2 cellular contexts compared by ENCODE assay signal in the genomic region with DNA sequence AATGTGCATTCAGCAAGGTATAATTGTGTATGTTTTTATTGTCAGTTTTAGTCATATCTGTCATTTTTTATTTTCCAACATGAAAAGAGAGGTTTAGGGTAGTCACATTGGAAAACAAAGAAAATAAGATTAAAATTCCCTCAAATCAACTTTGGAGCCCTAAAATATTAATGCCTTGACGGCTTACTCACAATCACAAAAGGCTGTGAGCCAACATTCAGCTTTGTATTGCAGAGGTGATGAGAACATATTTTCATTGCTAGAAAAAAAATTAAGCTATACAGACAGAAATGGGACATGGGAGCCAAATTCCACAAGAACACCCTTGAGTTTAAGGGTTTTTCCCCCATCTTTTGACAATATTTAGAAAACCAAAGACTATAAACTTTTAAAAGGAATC.
TF ChIP-seq lines count a peak whose summit lies in the region.

No MANE protein-coding gene starts in this region.

TF ChIP-seq in SK-N-SH, 30 proteins besides CTCF, POLR2A, EP300 and RAD21 (continued from another document):
- TF ChIP-seq, protein P1, sequence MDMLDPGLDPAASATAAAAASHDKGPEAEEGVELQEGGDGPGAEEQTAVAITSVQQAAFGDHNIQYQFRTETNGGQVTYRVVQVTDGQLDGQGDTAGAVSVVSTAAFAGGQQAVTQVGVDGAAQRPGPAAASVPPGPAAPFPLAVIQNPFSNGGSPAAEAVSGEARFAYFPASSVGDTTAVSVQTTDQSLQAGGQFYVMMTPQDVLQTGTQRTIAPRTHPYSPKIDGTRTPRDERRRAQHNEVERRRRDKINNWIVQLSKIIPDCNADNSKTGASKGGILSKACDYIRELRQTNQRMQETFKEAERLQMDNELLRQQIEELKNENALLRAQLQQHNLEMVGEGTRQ (IDR thresholded peaks at IDR 0.05; ENCODE audit: borderline replicate concordance, low read depth, low read length) = no peak
- TF ChIP-seq FOSL2 (IDR thresholded peaks at IDR 0.05; ENCODE audit: borderline replicate concordance, low read depth) (no peak), MXI1 (IDR thresholded peaks at IDR 0.05; ENCODE audit: low read depth, low read length) (no peak)

TF ChIP-seq in SK-N-SH treated with all-trans-retinoic acid at 6 μM for 48 hours, 23 proteins besides CTCF, POLR2A, EP300 and RAD21 (continued from another document):
- TF ChIP-seq, protein P2, sequence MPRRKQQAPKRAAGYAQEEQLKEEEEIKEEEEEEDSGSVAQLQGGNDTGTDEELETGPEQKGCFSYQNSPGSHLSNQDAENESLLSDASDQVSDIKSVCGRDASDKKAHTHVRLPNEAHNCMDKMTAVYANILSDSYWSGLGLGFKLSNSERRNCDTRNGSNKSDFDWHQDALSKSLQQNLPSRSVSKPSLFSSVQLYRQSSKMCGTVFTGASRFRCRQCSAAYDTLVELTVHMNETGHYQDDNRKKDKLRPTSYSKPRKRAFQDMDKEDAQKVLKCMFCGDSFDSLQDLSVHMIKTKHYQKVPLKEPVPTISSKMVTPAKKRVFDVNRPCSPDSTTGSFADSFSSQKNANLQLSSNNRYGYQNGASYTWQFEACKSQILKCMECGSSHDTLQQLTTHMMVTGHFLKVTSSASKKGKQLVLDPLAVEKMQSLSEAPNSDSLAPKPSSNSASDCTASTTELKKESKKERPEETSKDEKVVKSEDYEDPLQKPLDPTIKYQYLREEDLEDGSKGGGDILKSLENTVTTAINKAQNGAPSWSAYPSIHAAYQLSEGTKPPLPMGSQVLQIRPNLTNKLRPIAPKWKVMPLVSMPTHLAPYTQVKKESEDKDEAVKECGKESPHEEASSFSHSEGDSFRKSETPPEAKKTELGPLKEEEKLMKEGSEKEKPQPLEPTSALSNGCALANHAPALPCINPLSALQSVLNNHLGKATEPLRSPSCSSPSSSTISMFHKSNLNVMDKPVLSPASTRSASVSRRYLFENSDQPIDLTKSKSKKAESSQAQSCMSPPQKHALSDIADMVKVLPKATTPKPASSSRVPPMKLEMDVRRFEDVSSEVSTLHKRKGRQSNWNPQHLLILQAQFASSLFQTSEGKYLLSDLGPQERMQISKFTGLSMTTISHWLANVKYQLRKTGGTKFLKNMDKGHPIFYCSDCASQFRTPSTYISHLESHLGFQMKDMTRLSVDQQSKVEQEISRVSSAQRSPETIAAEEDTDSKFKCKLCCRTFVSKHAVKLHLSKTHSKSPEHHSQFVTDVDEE (CRISPR knock-in tag; IDR thresholded peaks at IDR 0.05) = no peak
- TF ChIP-seq, protein P3, sequence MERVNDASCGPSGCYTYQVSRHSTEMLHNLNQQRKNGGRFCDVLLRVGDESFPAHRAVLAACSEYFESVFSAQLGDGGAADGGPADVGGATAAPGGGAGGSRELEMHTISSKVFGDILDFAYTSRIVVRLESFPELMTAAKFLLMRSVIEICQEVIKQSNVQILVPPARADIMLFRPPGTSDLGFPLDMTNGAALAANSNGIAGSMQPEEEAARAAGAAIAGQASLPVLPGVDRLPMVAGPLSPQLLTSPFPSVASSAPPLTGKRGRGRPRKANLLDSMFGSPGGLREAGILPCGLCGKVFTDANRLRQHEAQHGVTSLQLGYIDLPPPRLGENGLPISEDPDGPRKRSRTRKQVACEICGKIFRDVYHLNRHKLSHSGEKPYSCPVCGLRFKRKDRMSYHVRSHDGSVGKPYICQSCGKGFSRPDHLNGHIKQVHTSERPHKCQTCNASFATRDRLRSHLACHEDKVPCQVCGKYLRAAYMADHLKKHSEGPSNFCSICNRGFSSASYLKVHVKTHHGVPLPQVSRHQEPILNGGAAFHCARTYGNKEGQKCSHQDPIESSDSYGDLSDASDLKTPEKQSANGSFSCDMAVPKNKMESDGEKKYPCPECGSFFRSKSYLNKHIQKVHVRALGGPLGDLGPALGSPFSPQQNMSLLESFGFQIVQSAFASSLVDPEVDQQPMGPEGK (CRISPR knock-in tag; IDR thresholded peaks at IDR 0.05; ENCODE audit: borderline replicate concordance) = no peak
